19 cellular contexts compared by ENCODE assay signal in the genomic region with DNA sequence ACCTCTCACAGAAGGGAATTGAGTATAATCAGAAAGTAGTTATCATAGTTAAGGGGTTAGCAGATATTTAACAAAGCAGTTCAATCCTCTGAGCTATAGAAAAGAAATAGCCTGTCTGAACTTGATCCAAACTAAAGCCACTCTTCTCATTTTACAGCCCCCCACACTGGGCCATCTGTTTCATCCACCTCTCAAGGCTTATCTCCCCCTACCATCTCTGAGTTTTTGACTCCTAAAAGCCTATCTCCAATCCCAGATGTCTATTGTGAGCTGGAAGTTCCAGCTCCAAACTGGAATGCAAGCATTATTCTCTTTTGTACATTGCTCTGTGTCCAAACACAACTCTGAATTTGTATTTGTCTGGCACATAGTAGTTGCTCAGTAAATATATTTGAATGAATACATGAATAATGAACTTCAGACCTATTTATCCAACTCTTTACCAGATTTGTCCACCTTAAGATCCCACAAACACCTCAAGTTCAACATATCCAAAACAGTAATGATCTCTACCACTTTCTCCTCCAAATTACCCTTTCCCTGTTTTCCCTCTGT.
"Had no signal": no experiment of that assay in that cellular context is flagged by ENCODE, and none has a peak within 500 bp of the region (broad histone marks: within the 10 kb centered on the region; RNA-seq: fewer than 3 reads in every experiment).

No MANE protein-coding gene starts in this region.

- H3K27ac ChIP-seq: heart left ventricle, neutrophil, psoas muscle, spleen, tibial artery, upper lobe of right lung, vagina had no signal

- H3K36me3 ChIP-seq: neutrophil, spleen, tibial artery, upper lobe of right lung, vagina had no signal

- ATAC-seq: esophagus mucosa; heart left ventricle; naive thymus-derived CD8-positive, alpha-beta T cell; psoas muscle; sciatic nerve; stimulated activated memory B cell treated with anti-CD40 and anti-IgM and Interleukin-4, amounts not matched to agents 10 μg/mL and 1 μg/mL and 100 μg/mL, for 72 hours; upper lobe of right lung had no signal

- DNase-seq: dorsolateral prefrontal cortex; effector CD8-positive, alpha-beta T cell; heart left ventricle; hippocampal formation; kidney glomerular epithelial cell; naive thymus-derived CD8-positive, alpha-beta T cell; psoas muscle; retina; spleen; stimulated activated CD4-positive, alpha-beta T cell treated with anti-CD3 and anti-CD28 coated beads, Interleukin-15, amount 100 ng/mL, for 24 hours; stimulated activated CD4-positive, alpha-beta T cell treated with anti-CD3 and anti-CD28 coated beads, Interleukin-1b, Interleukin-23, amount 100 ng/mL, for 48 hours; stimulated activated CD4-positive, alpha-beta T cell treated with anti-CD3 and anti-CD28 coated beads, Interleukin-4, amount 100 ng/mL, for 24 hours; tibial artery; upper lobe of right lung had no signal

- H3K9me3 ChIP-seq: heart left ventricle, neutrophil, psoas muscle, spleen, tibial artery, upper lobe of right lung, vagina had no signal

- H3K4me3 ChIP-seq: dorsolateral prefrontal cortex, heart left ventricle, psoas muscle, spleen, tibial artery, upper lobe of right lung, vagina had no signal

- H3K27me3 ChIP-seq: neutrophil, tibial artery, upper lobe of right lung, vagina had no signal

- H3K4me1 ChIP-seq: psoas muscle had no signal
